ENCODE assay signal across 21 cellular contexts in the genomic region with DNA sequence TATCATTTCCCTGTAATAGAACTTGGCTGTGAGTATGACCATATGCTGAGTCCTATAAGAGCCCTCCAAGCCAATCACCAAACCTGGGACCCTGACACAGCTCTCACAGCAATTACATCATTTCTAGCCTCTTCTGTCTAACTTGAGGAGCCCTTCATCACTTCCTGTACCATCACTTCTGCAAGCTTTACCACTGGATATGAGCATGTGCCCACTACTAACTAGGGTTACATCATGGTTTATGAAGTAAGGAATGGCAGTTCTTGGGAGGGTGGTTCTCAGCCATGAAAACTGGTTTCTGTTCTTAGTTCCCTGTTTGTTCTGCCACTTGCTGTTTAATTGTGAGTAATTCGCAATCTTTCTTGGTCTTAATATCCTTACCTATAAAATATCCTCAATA. TPM values are rescaled to one million over a fixed set of nuclear protein-coding genes. Genes with fewer than 3 reads are reported as not detected.
DNase-seq lines count a peak whose midpoint lies in the region; ATAC-seq and TF ChIP-seq lines count a peak whose summit lies in the region.
"Had no signal": no experiment of that assay in that cellular context is flagged by ENCODE, and none has a peak within 500 bp of the region (broad histone marks: within the 10 kb centered on the region; RNA-seq: fewer than 3 reads in every experiment).

No MANE protein-coding gene starts in this region.

- H3K9me3 ChIP-seq in HEK293 (ENCODE audit: control insufficient read depth, insufficient read depth, low read depth, low read length) = no peaks in the 10 kb centered on the region
- H3K9me3 ChIP-seq: SJSA1 had no signal

- CTCF ChIA-PET in HEK293 (lab: Yijun Ruan, JAX) = interaction anchor here (0.8 kb wide), 1 partner anchor 22 kb away, joined by 3 read pairs; no protein-coding TSS in a partner anchor

- POLR2A ChIA-PET in HEK293 (lab: Yijun Ruan, JAX) = no interaction called here

- no peak overlapping the region for H3K27ac ChIP-seq in HEK293 (ENCODE audit: extremely low read depth, low read depth, low read length)
- H3K27ac ChIP-seq: SJSA1 had no signal

- H3K4me3 ChIP-seq in HEK293 (ENCODE audit: low read depth, low read length) (no peak overlapping the region), foreskin fibroblast (ENCODE audit: low read depth in 1 of 2, low read length in 2 of 2) (no peak overlapping the region)
- H3K4me3 ChIP-seq: SJSA1 had no signal

- ATAC-seq in omental fat pad (ENCODE audit: low FRiP score) (peak; percentile 42), HG03039 (IDR thresholded peaks at IDR 0.05; ENCODE audit: unreplicated experiment) (no peak)
- ATAC-seq: CD8-positive, alpha-beta T cell; T-cell had no signal

- peaks cover 20% of the 10 kb centered on the region for H3K4me1 ChIP-seq in HEK293 (ENCODE audit: control insufficient read depth, insufficient read depth, low read length)
- H3K4me1 ChIP-seq: SJSA1 had no signal

- DNase-seq in NCI-H524 treated with DMSO at 0.1 percent for 48 hours (lab: John Stamatoyannopoulos, UW) (peak; percentile 52), SKM-1 treated with dmso at 0.1 percent for 144 hours (lab: John Stamatoyannopoulos, UW; ENCODE audit: unreplicated experiment) (peak; percentile 50), omental fat pad (ENCODE audit: low spot score) (no peak), foreskin fibroblast (no peak), NCI-H69 (lab: John Stamatoyannopoulos, UW) (no peak)
- no peak for DNase-seq in activated CD4-positive, alpha-beta T cell treated with anti-CD3 and anti-CD28 coated beads, Interleukin-2, amount 50 U/mL, for 48 hours
- DNase-seq: AML-193; CD8-positive, alpha-beta T cell; GF-D8; GOT3; IMR-90; Kasumi-1; NCI-H1436 treated with DMSO at 0.1 percent for 48 hours; NCI-H2081 treated with DMSO at 0.1 percent for 48 hours; NCI-H82; RPMI8226; T-cell had no signal

- TF ChIP-seq CTCF in HEK293 (tag by site-specific recombination; IDR thresholded peaks at IDR 0.05) = no peak
- no peak for TF ChIP-seq CTCF in omental fat pad (IDR thresholded peaks at IDR 0.05)
- TF ChIP-seq CTCF in foreskin fibroblast (IDR thresholded peaks at IDR 0.05; ENCODE audit: low read depth, low read length) = no peak

- no peaks in the 10 kb centered on the region for H3K36me3 ChIP-seq in HEK293 (ENCODE audit: control insufficient read depth in 2 of 2, insufficient read depth in 1 of 2, low read length in 2 of 2)
- H3K36me3 ChIP-seq: SJSA1 had no signal

TF ChIP-seq in HEK293, 187 proteins besides CTCF, POLR2A, EP300 and RAD21 (continues in another document):
- TF ChIP-seq ZNF221 (tag by site-specific recombination; IDR thresholded peaks at IDR 0.05; ENCODE audit: borderline replicate concordance) = no peak
- TF ChIP-seq, protein P1, sequence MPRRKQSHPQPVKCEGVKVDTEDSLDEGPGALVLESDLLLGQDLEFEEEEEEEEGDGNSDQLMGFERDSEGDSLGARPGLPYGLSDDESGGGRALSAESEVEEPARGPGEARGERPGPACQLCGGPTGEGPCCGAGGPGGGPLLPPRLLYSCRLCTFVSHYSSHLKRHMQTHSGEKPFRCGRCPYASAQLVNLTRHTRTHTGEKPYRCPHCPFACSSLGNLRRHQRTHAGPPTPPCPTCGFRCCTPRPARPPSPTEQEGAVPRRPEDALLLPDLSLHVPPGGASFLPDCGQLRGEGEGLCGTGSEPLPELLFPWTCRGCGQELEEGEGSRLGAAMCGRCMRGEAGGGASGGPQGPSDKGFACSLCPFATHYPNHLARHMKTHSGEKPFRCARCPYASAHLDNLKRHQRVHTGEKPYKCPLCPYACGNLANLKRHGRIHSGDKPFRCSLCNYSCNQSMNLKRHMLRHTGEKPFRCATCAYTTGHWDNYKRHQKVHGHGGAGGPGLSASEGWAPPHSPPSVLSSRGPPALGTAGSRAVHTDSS (tag by site-specific recombination; IDR thresholded peaks at IDR 0.05) = 0 out of 2 replicates have a peak, but pooled peaks have one; percentile 5
- TF ChIP-seq, protein P2, sequence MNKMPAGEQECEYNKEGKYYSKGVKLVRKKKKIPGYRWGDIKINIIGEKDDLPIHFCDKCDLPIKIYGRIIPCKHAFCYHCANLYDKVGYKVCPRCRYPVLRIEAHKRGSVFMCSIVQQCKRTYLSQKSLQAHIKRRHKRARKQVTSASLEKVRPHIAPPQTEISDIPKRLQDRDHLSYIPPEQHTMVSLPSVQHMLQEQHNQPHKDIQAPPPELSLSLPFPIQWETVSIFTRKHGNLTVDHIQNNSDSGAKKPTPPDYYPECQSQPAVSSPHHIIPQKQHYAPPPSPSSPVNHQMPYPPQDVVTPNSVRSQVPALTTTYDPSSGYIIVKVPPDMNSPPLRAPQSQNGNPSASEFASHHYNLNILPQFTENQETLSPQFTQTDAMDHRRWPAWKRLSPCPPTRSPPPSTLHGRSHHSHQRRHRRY (tag by site-specific recombination; IDR thresholded peaks at IDR 0.05) = no peak
- TF ChIP-seq ZNF114 (tag by site-specific recombination; IDR thresholded peaks at IDR 0.05) = no peak
- TF ChIP-seq ZNF292 (tag by site-specific recombination; IDR thresholded peaks at IDR 0.05; ENCODE audit: borderline replicate concordance, low read depth) = no peak
- no peak for TF ChIP-seq ZNF510 (tag by site-specific recombination; IDR thresholded peaks at IDR 0.05; ENCODE audit: insufficient replicate concordance)
- TF ChIP-seq, protein P3, sequence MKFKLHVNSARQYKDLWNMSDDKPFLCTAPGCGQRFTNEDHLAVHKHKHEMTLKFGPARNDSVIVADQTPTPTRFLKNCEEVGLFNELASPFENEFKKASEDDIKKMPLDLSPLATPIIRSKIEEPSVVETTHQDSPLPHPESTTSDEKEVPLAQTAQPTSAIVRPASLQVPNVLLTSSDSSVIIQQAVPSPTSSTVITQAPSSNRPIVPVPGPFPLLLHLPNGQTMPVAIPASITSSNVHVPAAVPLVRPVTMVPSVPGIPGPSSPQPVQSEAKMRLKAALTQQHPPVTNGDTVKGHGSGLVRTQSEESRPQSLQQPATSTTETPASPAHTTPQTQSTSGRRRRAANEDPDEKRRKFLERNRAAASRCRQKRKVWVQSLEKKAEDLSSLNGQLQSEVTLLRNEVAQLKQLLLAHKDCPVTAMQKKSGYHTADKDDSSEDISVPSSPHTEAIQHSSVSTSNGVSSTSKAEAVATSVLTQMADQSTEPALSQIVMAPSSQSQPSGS (tag by site-specific recombination; IDR thresholded peaks at IDR 0.05; ENCODE audit: low read depth) = peak; percentile 68
- no peak for TF ChIP-seq SETDB1 (IDR thresholded peaks at IDR 0.05; ENCODE audit: insufficient read length, low read length)
- TF ChIP-seq, protein P4, sequence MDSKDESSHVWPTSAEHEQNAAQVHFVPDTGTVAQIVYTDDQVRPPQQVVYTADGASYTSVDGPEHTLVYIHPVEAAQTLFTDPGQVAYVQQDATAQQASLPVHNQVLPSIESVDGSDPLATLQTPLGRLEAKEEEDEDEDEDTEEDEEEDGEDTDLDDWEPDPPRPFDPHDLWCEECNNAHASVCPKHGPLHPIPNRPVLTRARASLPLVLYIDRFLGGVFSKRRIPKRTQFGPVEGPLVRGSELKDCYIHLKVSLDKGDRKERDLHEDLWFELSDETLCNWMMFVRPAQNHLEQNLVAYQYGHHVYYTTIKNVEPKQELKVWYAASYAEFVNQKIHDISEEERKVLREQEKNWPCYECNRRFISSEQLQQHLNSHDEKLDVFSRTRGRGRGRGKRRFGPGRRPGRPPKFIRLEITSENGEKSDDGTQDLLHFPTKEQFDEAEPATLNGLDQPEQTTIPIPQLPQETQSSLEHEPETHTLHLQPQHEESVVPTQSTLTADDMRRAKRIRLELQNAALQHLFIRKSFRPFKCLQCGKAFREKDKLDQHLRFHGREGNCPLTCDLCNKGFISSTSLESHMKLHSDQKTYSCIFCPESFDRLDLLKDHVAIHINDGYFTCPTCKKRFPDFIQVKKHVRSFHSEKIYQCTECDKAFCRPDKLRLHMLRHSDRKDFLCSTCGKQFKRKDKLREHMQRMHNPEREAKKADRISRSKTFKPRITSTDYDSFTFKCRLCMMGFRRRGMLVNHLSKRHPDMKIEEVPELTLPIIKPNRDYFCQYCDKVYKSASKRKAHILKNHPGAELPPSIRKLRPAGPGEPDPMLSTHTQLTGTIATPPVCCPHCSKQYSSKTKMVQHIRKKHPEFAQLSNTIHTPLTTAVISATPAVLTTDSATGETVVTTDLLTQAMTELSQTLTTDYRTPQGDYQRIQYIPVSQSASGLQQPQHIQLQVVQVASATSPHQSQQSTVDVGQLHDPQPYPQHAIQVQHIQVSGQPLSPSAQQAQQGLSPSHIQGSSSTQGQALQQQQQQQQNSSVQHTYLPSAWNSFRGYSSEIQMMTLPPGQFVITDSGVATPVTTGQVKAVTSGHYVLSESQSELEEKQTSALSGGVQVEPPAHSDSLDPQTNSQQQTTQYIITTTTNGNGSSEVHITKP (tag by site-specific recombination; IDR thresholded peaks at IDR 0.05) = 0 out of 2 replicates have a peak, but pooled peaks have one; percentile 9
- TF ChIP-seq ZNF391 (tag by site-specific recombination; IDR thresholded peaks at IDR 0.05; ENCODE audit: borderline replicate concordance, low read depth) = no peak
- TF ChIP-seq ZFHX2 (tag by site-specific recombination; conservative IDR thresholded peaks at IDR 0.05) = no peak
- 0 out of 2 replicates have a peak, but pooled peaks have one; percentile 12 for TF ChIP-seq SP3 (tag by site-specific recombination; IDR thresholded peaks at IDR 0.05)
- TF ChIP-seq ZNF311 (tag by site-specific recombination; IDR thresholded peaks at IDR 0.05; ENCODE audit: borderline replicate concordance) = no peak
- no peak for TF ChIP-seq ZNF529 (tag by site-specific recombination; IDR thresholded peaks at IDR 0.05; ENCODE audit: insufficient replicate concordance)
- no peak for TF ChIP-seq ZNF626 (tag by site-specific recombination; IDR thresholded peaks at IDR 0.05)
- TF ChIP-seq ZNF157 (tag by site-specific recombination; IDR thresholded peaks at IDR 0.05) = no peak
- TF ChIP-seq ZNF266 (tag by site-specific recombination; IDR thresholded peaks at IDR 0.05; ENCODE audit: low read depth) = no peak
- TF ChIP-seq ZNF677 (tag by site-specific recombination; IDR thresholded peaks at IDR 0.05) = peak; percentile 67; the same call in 1 of the 2 replicates
- no peak for TF ChIP-seq ZNF623 (tag by site-specific recombination; IDR thresholded peaks at IDR 0.05)

RNA-seq across cellular contexts. Expression of a gene that starts 31.0 kb away (rescaled TPM):
- 100 to 1,000 TPM; 138 to 319 (median 184) TPM for total RNA-seq in omental fat pad
- total RNA-seq: OCI-LY7 had no signal

Comparison
In these comparisons a context has a peak if more than half of its experiments do, and no peak if none do; other contexts are left out.
1. DNase-seq: peak in NCI-H524 treated with DMSO at 0.1 percent for 48 hours (single experiment) and SKM-1 treated with dmso at 0.1 percent for 144 hours (single experiment); none in omental fat pad (single experiment), foreskin fibroblast (0 of 2), activated CD4-positive, alpha-beta T cell treated with anti-CD3 and anti-CD28 coated beads, Interleukin-2, amount 50 U/mL, for 48 hours (0 of 2) and NCI-H69 (single experiment).